1 cellular context compared by ENCODE assay signal in genomic region chrX:40154229-40154852, GRCh38.
TF ChIP-seq lines count a peak whose summit lies in the region.

No MANE protein-coding gene starts in this region.

TF ChIP-seq in HEK293, 187 proteins besides CTCF, POLR2A, EP300 and RAD21 (continued from another document):
- peak; percentile 50; the same call in 1 of the 2 replicates for TF ChIP-seq ZBTB48 (tag by site-specific recombination; IDR thresholded peaks at IDR 0.05)
- no peak for TF ChIP-seq GLI2 (tag by site-specific recombination; IDR thresholded peaks at IDR 0.05; ENCODE audit: borderline replicate concordance, low read depth)
- peak; percentile 75 for TF ChIP-seq ZBTB8A (tag by site-specific recombination; IDR thresholded peaks at IDR 0.05)
- TF ChIP-seq SP2 (tag by site-specific recombination; IDR thresholded peaks at IDR 0.05) = no peak
- no peak for TF ChIP-seq ZNF174 (tag by site-specific recombination; IDR thresholded peaks at IDR 0.05)
- TF ChIP-seq ZNF221 (tag by site-specific recombination; IDR thresholded peaks at IDR 0.05; ENCODE audit: borderline replicate concordance) = no peak
- TF ChIP-seq ZNF501 (tag by site-specific recombination; IDR thresholded peaks at IDR 0.05) = no peak
- TF ChIP-seq GLIS2 (tag by site-specific recombination; IDR thresholded peaks at IDR 0.05) = no peak
- peak; percentile 57 for TF ChIP-seq WT1 (tag by site-specific recombination; IDR thresholded peaks at IDR 0.05)
- TF ChIP-seq ZNF184 (tag by site-specific recombination; IDR thresholded peaks at IDR 0.05) = no peak
- TF ChIP-seq ZNF155 (tag by site-specific recombination; IDR thresholded peaks at IDR 0.05) = no peak
- peak; percentile 51; the same call in 1 of the 2 replicates for TF ChIP-seq ZBTB17 (tag by site-specific recombination; IDR thresholded peaks at IDR 0.05)
- no peak for TF ChIP-seq ZNF280D (tag by site-specific recombination; IDR thresholded peaks at IDR 0.05)
- TF ChIP-seq ZNF112 (tag by site-specific recombination; IDR thresholded peaks at IDR 0.05) = no peak
- TF ChIP-seq ZNF521 (tag by site-specific recombination; IDR thresholded peaks at IDR 0.05) = no peak
- TF ChIP-seq ZNF398 (tag by site-specific recombination; IDR thresholded peaks at IDR 0.05) = peak; percentile 65
- no peak for TF ChIP-seq ZNF621 (tag by site-specific recombination; IDR thresholded peaks at IDR 0.05)
- TF ChIP-seq ZNF785 (tag by site-specific recombination; IDR thresholded peaks at IDR 0.05) = no peak
- TF ChIP-seq ZNF792 (tag by site-specific recombination; IDR thresholded peaks at IDR 0.05) = no peak
- TF ChIP-seq ZBTB20 (tag by site-specific recombination; IDR thresholded peaks at IDR 0.05) = peak; percentile 34; the same call in 1 of the 2 replicates
- 0 out of 2 replicates have a peak, but pooled peaks have one; percentile 48 for TF ChIP-seq REST (tag by site-specific recombination; IDR thresholded peaks at IDR 0.05)
- TF ChIP-seq ZNF341 (tag by site-specific recombination; IDR thresholded peaks at IDR 0.05; ENCODE audit: low read depth) = peak; percentile 92
